32 cellular contexts compared by ENCODE assay signal in the genomic region with DNA sequence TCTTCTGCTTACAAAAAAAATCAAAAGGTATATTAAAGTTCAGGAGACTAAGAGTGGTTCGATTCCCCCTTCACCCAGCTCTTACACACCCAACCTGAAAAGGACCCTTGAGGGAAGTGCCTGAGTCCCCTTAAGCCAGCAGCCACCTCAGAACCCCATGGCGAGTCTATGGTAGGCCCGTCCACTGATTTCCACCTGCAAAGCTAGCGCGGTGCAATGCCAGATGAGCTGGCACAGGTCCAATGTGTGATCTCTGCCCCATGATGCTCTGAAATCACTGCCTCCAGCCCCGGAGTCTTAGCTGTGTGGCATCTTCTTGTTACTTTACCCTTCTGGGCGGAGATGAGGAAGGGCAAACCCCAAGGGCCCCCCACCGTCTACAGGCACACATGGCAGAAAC.
"Had no signal": no experiment of that assay in that cellular context is flagged by ENCODE, and none has a peak within 500 bp of the region (broad histone marks: within the 10 kb centered on the region; RNA-seq: fewer than 3 reads in every experiment).

No MANE protein-coding gene starts in this region.

- H3K4me3 ChIP-seq: coronary artery, dorsolateral prefrontal cortex had no signal

- DNase-seq: activated B cell treated with CpG ODN at 0.5 μM for 24 hours; activated CD4-positive, alpha-beta T cell treated with anti-CD3 and anti-CD28 coated beads for 48 hours; activated CD4-positive, alpha-beta T cell treated with anti-CD3 and anti-CD28 coated beads, Interleukin-2, amount 50 U/mL, for 1 hour; activated CD4-positive, alpha-beta T cell treated with anti-CD3 and anti-CD28 coated beads, Interleukin-2, amount 50 U/mL, for 48 hours; activated CD8-positive, alpha-beta memory T cell treated with anti-CD3 and anti-CD28 coated beads for 24 hours; activated CD8-positive, alpha-beta T cell treated with anti-CD3 and anti-CD28 coated beads for 36 hours; activated effector memory CD4-positive, alpha-beta T cell treated with Interleukin-2 at 50 U/mL for 16 hours; activated gamma-delta T cell treated with Interleukin-2 at 50 U/mL for 16 hours; activated naive CD4-positive, alpha-beta T cell treated with anti-CD3 and anti-CD28 coated beads, Interleukin-2, amount 50 U/mL, for 16 hours; activated naive CD4-positive, alpha-beta T cell treated with Interleukin-2 at 50 U/mL for 16 hours; activated T-cell treated with anti-CD3 and anti-CD28 coated beads, Interleukin-2, amount 50 U/mL, for 4 hours; amniotic stem cell; anterior cingulate cortex; brain microvascular endothelial cell; dorsolateral prefrontal cortex; effector memory CD4-positive, alpha-beta T cell; endodermal cell; foreskin fibroblast; T-helper 17 cell; T1000; WERI-Rb-1 had no signal

- H3K27me3 ChIP-seq: brain microvascular endothelial cell had no signal

- H3K4me3 Mint-ChIP-seq: activated B cell treated with CpG ODN at 0.5 μM for 24 hours; activated CD8-positive, alpha-beta T cell treated with anti-CD3 and anti-CD28 coated beads for 36 hours; activated naive CD8-positive, alpha-beta T cell; activated T-cell treated with anti-CD3 and anti-CD28 coated beads, Interleukin-2, amount 50 U/mL, for 4 hours; activated T-helper 17 cell treated with anti-CD3 and anti-CD28 coated beads, Interleukin-2, amount 50 U/mL, for 72 hours; central memory CD8-positive, alpha-beta T cell; dendritic cell treated with granulocyte-macrophage colony-stimulating factor and Interleukin-4, amounts not matched to agents 40 ng/mL and 50 ng/mL, for 4 days; endodermal cell; T-helper 17 cell; T-helper 2 cell treated with Interferon-gamma antibody and Interleukin-4, amounts not matched to agents 5 μg/mL and 100 μg/mL, for 36 hours had no signal

- H3K9me3 Mint-ChIP-seq: activated CD8-positive, alpha-beta T cell treated with anti-CD3 and anti-CD28 coated beads for 36 hours; activated T-cell treated with anti-CD3 and anti-CD28 coated beads, Interleukin-2, amount 50 U/mL, for 4 hours; activated T-helper 17 cell treated with anti-CD3 and anti-CD28 coated beads, Interleukin-2, amount 50 U/mL, for 72 hours; central memory CD8-positive, alpha-beta T cell; endodermal cell; T-helper 2 cell treated with Interferon-gamma antibody and Interleukin-4, amounts not matched to agents 5 μg/mL and 100 μg/mL, for 36 hours had no signal

- H3K36me3 ChIP-seq: brain microvascular endothelial cell, WERI-Rb-1 had no signal

- H3K4me1 Mint-ChIP-seq: activated B cell treated with CpG ODN at 0.5 μM for 24 hours; activated T-helper 17 cell treated with anti-CD3 and anti-CD28 coated beads, Interleukin-2, amount 50 U/mL, for 72 hours; central memory CD8-positive, alpha-beta T cell; endodermal cell; T-helper 17 cell had no signal

- ATAC-seq: activated CD4-positive, CD25-positive, alpha-beta regulatory T cell treated with anti-CD3 and anti-CD28 coated beads, Interleukin-2, amount 50 U/mL, for 24 hours; activated CD8-positive, alpha-beta T cell treated with anti-CD3 and anti-CD28 coated beads for 36 hours; activated T-cell treated with anti-CD3 and anti-CD28 coated beads, Interleukin-2, amount 50 U/mL, for 4 hours; activated T-helper 17 cell treated with anti-CD3 and anti-CD28 coated beads, Interleukin-2, amount 50 U/mL, for 72 hours; esophagus mucosa; T-helper 17 cell had no signal

- H3K27ac Mint-ChIP-seq: activated B cell treated with CpG ODN at 0.5 μM for 24 hours; activated CD8-positive, alpha-beta T cell treated with anti-CD3 and anti-CD28 coated beads for 36 hours; activated naive CD8-positive, alpha-beta T cell; activated T-helper 17 cell treated with anti-CD3 and anti-CD28 coated beads, Interleukin-2, amount 50 U/mL, for 72 hours; dendritic cell treated with granulocyte-macrophage colony-stimulating factor and Interleukin-4, amounts not matched to agents 40 ng/mL and 50 ng/mL, for 4 days; endodermal cell; T-helper 17 cell; T-helper 2 cell treated with Interferon-gamma antibody and Interleukin-4, amounts not matched to agents 5 μg/mL and 100 μg/mL, for 36 hours had no signal

- H3K27me3 Mint-ChIP-seq: activated B cell treated with CpG ODN at 0.5 μM for 24 hours; activated CD8-positive, alpha-beta T cell treated with anti-CD3 and anti-CD28 coated beads for 36 hours; dendritic cell treated with granulocyte-macrophage colony-stimulating factor and Interleukin-4, amounts not matched to agents 40 ng/mL and 50 ng/mL, for 4 days had no signal

- FAIRE-seq: astrocyte, bronchial epithelial cell, frontal cortex had no signal

- H3K27ac ChIP-seq: brain microvascular endothelial cell, coronary artery, dorsolateral prefrontal cortex, WERI-Rb-1 had no signal
